Comparison of ENCODE assay signal across 2 cellular contexts in genomic region chr2:25077792-25078170, GRCh38.
TF ChIP-seq lines count a peak whose summit lies in the region.

No MANE protein-coding gene starts in this region.

TF ChIP-seq in SK-N-SH, 30 proteins besides CTCF, POLR2A, EP300 and RAD21 (continued from another document):
- TF ChIP-seq IRF3 (IDR thresholded peaks at IDR 0.05; ENCODE audit: low read depth, low read length) (no peak), YY1 (IDR thresholded peaks at IDR 0.05; ENCODE audit: low read depth) (no peak), GATA2 (CRISPR knock-in tag; IDR thresholded peaks at IDR 0.05) (no peak), RXRA (IDR thresholded peaks at IDR 0.05; ENCODE audit: borderline replicate concordance, low read depth) (no peak), NRF1 (IDR thresholded peaks at IDR 0.05; ENCODE audit: low read depth, low read length) (no peak), FOXJ3 (CRISPR knock-in tag; IDR thresholded peaks at IDR 0.05) (no peak), MEF2A (IDR thresholded peaks at IDR 0.05; ENCODE audit: borderline replicate concordance, low read depth) (no peak)

TF ChIP-seq in SK-N-SH treated with all-trans-retinoic acid at 6 μM for 48 hours, 23 proteins besides CTCF, POLR2A, EP300 and RAD21 (continued from another document):
- TF ChIP-seq, protein P1, sequence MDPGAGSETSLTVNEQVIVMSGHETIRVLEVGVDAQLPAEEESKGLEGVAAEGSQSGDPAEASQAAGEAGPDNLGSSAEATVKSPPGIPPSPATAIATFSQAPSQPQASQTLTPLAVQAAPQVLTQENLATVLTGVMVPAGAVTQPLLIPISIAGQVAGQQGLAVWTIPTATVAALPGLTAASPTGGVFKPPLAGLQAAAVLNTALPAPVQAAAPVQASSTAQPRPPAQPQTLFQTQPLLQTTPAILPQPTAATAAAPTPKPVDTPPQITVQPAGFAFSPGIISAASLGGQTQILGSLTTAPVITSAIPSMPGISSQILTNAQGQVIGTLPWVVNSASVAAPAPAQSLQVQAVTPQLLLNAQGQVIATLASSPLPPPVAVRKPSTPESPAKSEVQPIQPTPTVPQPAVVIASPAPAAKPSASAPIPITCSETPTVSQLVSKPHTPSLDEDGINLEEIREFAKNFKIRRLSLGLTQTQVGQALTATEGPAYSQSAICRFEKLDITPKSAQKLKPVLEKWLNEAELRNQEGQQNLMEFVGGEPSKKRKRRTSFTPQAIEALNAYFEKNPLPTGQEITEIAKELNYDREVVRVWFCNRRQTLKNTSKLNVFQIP (CRISPR knock-in tag; IDR thresholded peaks at IDR 0.05; ENCODE audit: borderline replicate concordance, low read depth), result no peak
- TF ChIP-seq ZC3H10 (CRISPR knock-in tag; IDR thresholded peaks at IDR 0.05), result no peak
- TF ChIP-seq OSR1 (CRISPR knock-in tag; IDR thresholded peaks at IDR 0.05), result no peak
- TF ChIP-seq ZFP3 (CRISPR knock-in tag; IDR thresholded peaks at IDR 0.05), result no peak
TF ChIP-seq in SK-N-SH treated with all-trans-retinoic acid at 6 μM for 48 hours: peak in this region for 0.
